Comparison of ENCODE assay signal across 8 cellular contexts in the genomic region with DNA sequence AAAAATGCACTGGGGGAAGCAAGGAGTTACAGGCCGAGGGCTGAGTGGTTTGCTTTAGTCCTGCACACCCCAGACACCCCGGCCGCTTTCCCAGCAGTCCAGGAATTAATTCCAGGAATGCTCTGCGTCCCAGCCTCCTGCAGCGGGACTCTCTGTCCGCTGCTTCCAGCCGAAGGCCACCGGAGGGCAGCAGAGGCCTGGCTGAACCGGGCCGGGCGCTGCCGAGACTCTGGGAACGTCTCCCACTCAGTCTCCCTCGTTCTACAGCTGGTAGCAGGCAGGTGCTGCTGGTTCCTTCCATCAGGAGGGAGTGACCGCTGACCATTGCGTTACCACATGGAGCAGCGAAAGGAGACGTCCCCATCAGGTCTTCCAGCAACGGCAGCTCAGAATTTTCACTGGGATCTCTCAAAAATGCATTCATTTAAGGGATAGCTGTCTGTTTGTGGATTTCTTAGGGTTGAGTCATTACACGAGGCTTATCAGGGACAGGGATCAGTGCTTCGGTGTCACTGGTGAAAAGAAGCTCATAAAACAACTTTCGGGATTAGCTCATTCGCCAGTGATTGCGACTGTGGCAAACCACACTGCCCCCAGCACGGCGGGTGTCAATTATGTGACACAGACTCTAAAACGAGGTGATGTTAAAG. TPM values are rescaled to one million over a fixed set of nuclear protein-coding genes. Genes with fewer than 3 reads are reported as not detected.
DNase-seq lines count a peak whose midpoint lies in the region; ATAC-seq and TF ChIP-seq lines count a peak whose summit lies in the region.

No MANE protein-coding gene starts in this region.

- TF ChIP-seq CTCF in HEK293 (tag by site-specific recombination; IDR thresholded peaks at IDR 0.05) (peak; percentile 87), astrocyte of the cerebellum (IDR thresholded peaks at IDR 0.05; ENCODE audit: low read depth, low read length, missing control alignments) (peak; percentile 85), hepatocyte (IDR thresholded peaks at IDR 0.05; ENCODE audit: poor library complexity) (peak; percentile 99), gastrocnemius medialis (IDR thresholded peaks at IDR 0.05 in 4 of 5, conservative IDR thresholded peaks at IDR 0.05 in 1 of 5) (peak; percentile 80 to 96 (median 90))

- no peak for TF ChIP-seq POLR2A in gastrocnemius medialis (IDR thresholded peaks at IDR 0.05)

- H3K4me3 ChIP-seq in HEK293 (ENCODE audit: low read depth, low read length) (peak overlapping the region; percentile 27), astrocyte of the cerebellum (ENCODE audit: low read depth, low read length) (peak overlapping the region; percentile 22), hepatocyte (no peak overlapping the region), gastrocnemius medialis (peak overlapping the region; percentile 20 to 37 (median 30))

- H3K27me3 ChIP-seq in hepatocyte (peaks cover 5% of the 10 kb centered on the region), gastrocnemius medialis (no peaks in the 10 kb centered on the region)

- 5% methylated on average over 27 of the region's 27 CpGs for WGBS in hepatocyte (ENCODE audit: low lambda C conversion rate, missing lambda C conversion rate)

- H2AFZ ChIP-seq in hepatocyte = no peak overlapping the region

- DNase-seq in GDM1 (lab: John Stamatoyannopoulos, UW) (peak; percentile 5), NCI-H1105 (lab: John Stamatoyannopoulos, UW) (peak; percentile 39), T-helper 2 cell (peak in 4 of 5 experiments; percentile 31 to 97 (median 74)), astrocyte of the cerebellum (ENCODE audit: low read depth) (peak; percentile 69), hepatocyte (ENCODE audit: low spot score) (peak; percentile 92), gastrocnemius medialis (peak; percentile 66 to 73), SKM-1 (lab: John Stamatoyannopoulos, UW; ENCODE audit: unreplicated experiment) (no peak)

- CTCF ChIA-PET in HEK293 (lab: Yijun Ruan, JAX) = interaction anchor here (0.5 to 2.5 kb wide), 30 partner anchors 9 to 1573 kb away, joined by 3 to 11 read pairs (median 4); no protein-coding TSS in a partner anchor

- intact Hi-C loops in gastrocnemius medialis (cut with DNase I; ENCODE audit: low total_unique reads) = loop anchor here (1.0 to 5.0 kb wide), 3 partner anchors 270 to 1574 kb away; no protein-coding TSS in a partner anchor

- peaks cover 6% of the 10 kb centered on the region; the same call in 1 of the 2 replicates for H3K4me1 ChIP-seq in HEK293 (ENCODE audit: control insufficient read depth, insufficient read depth, low read length)
- peaks cover 3% of the 10 kb centered on the region for H3K4me1 ChIP-seq in hepatocyte (ENCODE audit: insufficient read depth)
- H3K4me1 ChIP-seq in gastrocnemius medialis = peaks cover 5 to 7% of the 10 kb centered on the region in 2 donors

- H4K20me1 ChIP-seq in hepatocyte (ENCODE audit: insufficient read depth, poor library complexity, severe bottlenecking) = no peaks in the 10 kb centered on the region

- no peaks in the 10 kb centered on the region for H3K36me3 ChIP-seq in HEK293 (ENCODE audit: control insufficient read depth in 2 of 2, insufficient read depth in 1 of 2, low read length in 2 of 2)
- H3K36me3 ChIP-seq in hepatocyte (replicated peaks; ENCODE audit: insufficient read depth, low read depth) = no peaks in the 10 kb centered on the region
- no peaks in the 10 kb centered on the region for H3K36me3 ChIP-seq in gastrocnemius medialis

- peak; percentile 88 to 90 for ATAC-seq in gastrocnemius medialis

- H3K27ac ChIP-seq in HEK293 (ENCODE audit: extremely low read depth, low read depth, low read length) (peak overlapping the region; percentile 74), hepatocyte (peak overlapping the region; percentile 31), gastrocnemius medialis (no peak overlapping the region)

- in situ Hi-C loops in astrocyte of the cerebellum (cut with HindIII; ENCODE audit: low sequenced_read_pairs) (no loop called here), gastrocnemius medialis (cut with MboI; ENCODE audit: low sequenced_read_pairs in 4 of 4) (loop anchor here in 2 of 4 donors (10.0 to 25.0 kb wide), 2 partner anchors 260 to 1577 kb away; no protein-coding TSS in a partner anchor)

- POLR2A ChIA-PET in HEK293 (lab: Yijun Ruan, JAX) = interaction anchor here (1.2 to 1.7 kb wide), 5 partner anchors 25 to 655 kb away, joined by 3 to 15 read pairs (median 10); a partner anchor contains a TSS

- H3K79me2 ChIP-seq in hepatocyte = no peaks in the 10 kb centered on the region

- no peaks in the 10 kb centered on the region for H3K9me3 ChIP-seq in HEK293 (ENCODE audit: control insufficient read depth, insufficient read depth, low read depth, low read length)
- H3K9me3 ChIP-seq in hepatocyte (ENCODE audit: low read depth) = no peaks in the 10 kb centered on the region
- H3K9me3 ChIP-seq in gastrocnemius medialis = no peaks in the 10 kb centered on the region

- no peaks in the 10 kb centered on the region for H3K9me2 ChIP-seq in hepatocyte (replicated peaks; ENCODE audit: insufficient read depth)

- H3K4me2 ChIP-seq in hepatocyte = peak overlapping the region; percentile 76

TF ChIP-seq in HEK293, 187 proteins besides CTCF, POLR2A, EP300 and RAD21 (continues in another document):
- TF ChIP-seq, protein P1, sequence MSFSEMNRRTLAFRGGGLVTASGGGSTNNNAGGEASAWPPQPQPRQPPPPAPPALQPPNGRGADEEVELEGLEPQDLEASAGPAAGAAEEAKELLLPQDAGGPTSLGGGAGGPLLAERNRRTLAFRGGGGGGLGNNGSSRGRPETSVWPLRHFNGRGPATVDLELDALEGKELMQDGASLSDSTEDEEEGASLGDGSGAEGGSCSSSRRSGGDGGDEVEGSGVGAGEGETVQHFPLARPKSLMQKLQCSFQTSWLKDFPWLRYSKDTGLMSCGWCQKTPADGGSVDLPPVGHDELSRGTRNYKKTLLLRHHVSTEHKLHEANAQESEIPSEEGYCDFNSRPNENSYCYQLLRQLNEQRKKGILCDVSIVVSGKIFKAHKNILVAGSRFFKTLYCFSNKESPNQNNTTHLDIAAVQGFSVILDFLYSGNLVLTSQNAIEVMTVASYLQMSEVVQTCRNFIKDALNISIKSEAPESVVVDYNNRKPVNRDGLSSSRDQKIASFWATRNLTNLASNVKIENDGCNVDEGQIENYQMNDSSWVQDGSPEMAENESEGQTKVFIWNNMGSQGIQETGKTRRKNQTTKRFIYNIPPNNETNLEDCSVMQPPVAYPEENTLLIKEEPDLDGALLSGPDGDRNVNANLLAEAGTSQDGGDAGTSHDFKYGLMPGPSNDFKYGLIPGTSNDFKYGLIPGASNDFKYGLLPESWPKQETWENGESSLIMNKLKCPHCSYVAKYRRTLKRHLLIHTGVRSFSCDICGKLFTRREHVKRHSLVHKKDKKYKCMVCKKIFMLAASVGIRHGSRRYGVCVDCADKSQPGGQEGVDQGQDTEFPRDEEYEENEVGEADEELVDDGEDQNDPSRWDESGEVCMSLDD (tag by site-specific recombination; IDR thresholded peaks at IDR 0.05) = no peak
- TF ChIP-seq, protein P2, sequence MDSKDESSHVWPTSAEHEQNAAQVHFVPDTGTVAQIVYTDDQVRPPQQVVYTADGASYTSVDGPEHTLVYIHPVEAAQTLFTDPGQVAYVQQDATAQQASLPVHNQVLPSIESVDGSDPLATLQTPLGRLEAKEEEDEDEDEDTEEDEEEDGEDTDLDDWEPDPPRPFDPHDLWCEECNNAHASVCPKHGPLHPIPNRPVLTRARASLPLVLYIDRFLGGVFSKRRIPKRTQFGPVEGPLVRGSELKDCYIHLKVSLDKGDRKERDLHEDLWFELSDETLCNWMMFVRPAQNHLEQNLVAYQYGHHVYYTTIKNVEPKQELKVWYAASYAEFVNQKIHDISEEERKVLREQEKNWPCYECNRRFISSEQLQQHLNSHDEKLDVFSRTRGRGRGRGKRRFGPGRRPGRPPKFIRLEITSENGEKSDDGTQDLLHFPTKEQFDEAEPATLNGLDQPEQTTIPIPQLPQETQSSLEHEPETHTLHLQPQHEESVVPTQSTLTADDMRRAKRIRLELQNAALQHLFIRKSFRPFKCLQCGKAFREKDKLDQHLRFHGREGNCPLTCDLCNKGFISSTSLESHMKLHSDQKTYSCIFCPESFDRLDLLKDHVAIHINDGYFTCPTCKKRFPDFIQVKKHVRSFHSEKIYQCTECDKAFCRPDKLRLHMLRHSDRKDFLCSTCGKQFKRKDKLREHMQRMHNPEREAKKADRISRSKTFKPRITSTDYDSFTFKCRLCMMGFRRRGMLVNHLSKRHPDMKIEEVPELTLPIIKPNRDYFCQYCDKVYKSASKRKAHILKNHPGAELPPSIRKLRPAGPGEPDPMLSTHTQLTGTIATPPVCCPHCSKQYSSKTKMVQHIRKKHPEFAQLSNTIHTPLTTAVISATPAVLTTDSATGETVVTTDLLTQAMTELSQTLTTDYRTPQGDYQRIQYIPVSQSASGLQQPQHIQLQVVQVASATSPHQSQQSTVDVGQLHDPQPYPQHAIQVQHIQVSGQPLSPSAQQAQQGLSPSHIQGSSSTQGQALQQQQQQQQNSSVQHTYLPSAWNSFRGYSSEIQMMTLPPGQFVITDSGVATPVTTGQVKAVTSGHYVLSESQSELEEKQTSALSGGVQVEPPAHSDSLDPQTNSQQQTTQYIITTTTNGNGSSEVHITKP (tag by site-specific recombination; IDR thresholded peaks at IDR 0.05) = peak; percentile 91
- TF ChIP-seq GFI1B (tag by site-specific recombination; IDR thresholded peaks at IDR 0.05) (peak; percentile 91), ZNF239 (tag by site-specific recombination; IDR thresholded peaks at IDR 0.05) (no peak), ZNF521 (tag by site-specific recombination; IDR thresholded peaks at IDR 0.05) (no peak), ZBTB20 (tag by site-specific recombination; IDR thresholded peaks at IDR 0.05) (no peak)
- TF ChIP-seq, protein P3, sequence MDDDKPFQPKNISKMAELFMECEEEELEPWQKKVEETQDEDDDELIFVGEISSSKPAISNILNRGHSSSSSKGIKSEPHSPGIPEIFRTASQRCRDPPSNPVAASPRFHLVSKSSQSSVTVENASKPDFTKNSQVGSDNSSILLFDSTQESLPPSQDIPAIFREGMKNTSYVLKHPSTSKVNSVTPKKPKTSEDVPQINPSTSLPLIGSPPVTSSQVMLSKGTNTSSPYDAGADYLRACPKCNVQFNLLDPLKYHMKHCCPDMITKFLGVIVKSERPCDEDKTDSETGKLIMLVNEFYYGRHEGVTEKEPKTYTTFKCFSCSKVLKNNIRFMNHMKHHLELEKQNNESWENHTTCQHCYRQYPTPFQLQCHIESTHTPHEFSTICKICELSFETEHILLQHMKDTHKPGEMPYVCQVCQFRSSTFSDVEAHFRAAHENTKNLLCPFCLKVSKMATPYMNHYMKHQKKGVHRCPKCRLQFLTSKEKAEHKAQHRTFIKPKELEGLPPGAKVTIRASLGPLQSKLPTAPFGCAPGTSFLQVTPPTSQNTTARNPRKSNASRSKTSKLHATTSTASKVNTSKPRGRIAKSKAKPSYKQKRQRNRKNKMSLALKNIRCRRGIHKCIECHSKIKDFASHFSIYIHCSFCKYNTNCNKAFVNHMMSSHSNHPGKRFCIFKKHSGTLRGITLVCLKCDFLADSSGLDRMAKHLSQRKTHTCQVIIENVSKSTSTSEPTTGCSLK (tag by site-specific recombination; IDR thresholded peaks at IDR 0.05) = no peak

RNA-seq across cellular contexts. Expression of a gene that starts 24.9 kb away (rescaled TPM):
- total RNA-seq in hepatocyte = 45.9 and 61.2 TPM in 2 replicates
- polyA plus RNA-seq in hepatocyte = 44.1 and 53.1 TPM in 2 replicates
- 100 to 1,000 TPM in 1 of 4 donors, 10 to 100 TPM in 3; 81.9 to 123 (median 90.2) TPM for total RNA-seq in gastrocnemius medialis

Comparison
In these comparisons a context has a peak if more than half of its experiments do, and no peak if none do; other contexts are left out.
1. H3K27ac ChIP-seq: peak in HEK293 (single experiment) and hepatocyte (single experiment); none in gastrocnemius medialis (0 of 4).
2. Peak in every context shown above with its lines, with median percentiles within 50 percentile points of each other: CTCF ChIP-seq.